In genomic region chr7:82605247-82605864, GRCh38 we compare ENCODE assay signal across 8 cellular contexts.
DNase-seq lines count a peak whose midpoint lies in the region; ATAC-seq, FAIRE-seq and TF ChIP-seq lines count a peak whose summit lies in the region.

No MANE protein-coding gene starts in this region.

- POLR2A ChIA-PET in BJ (lab: Charles Lee): no interaction called here

- no peak overlapping the region for H3K4me3 ChIP-seq in BJ (ENCODE audit: low read depth, low read length)
- no peak overlapping the region for H3K4me3 ChIP-seq in Loucy (ENCODE audit: low read length, poor library complexity, severe bottlenecking)
- H3K4me3 ChIP-seq in MG63: no peak overlapping the region

- H3K27me3 ChIP-seq in BJ (ENCODE audit: control insufficient read depth, insufficient read depth, low read length) (no peaks in the 10 kb centered on the region), Loucy (ENCODE audit: insufficient read depth, low read length, poor library complexity, severe bottlenecking) (no peaks in the 10 kb centered on the region), MG63 (no peaks in the 10 kb centered on the region)

- H3K4me1 ChIP-seq in Loucy (ENCODE audit: insufficient read depth, low read length, poor library complexity, severe bottlenecking): peaks cover 7% of the 10 kb centered on the region

- peak; percentile 68 for TF ChIP-seq CTCF in BJ (IDR thresholded peaks at IDR 0.05; ENCODE audit: insufficient read depth, low read depth, low read length)
- peak; percentile 88 for TF ChIP-seq CTCF in Loucy (conservative IDR thresholded peaks at IDR 0.05; ENCODE audit: low read length)

- H3K9me3 ChIP-seq in Loucy (ENCODE audit: insufficient read depth, low read depth, low read length) (no peaks in the 10 kb centered on the region), MG63 (no peaks in the 10 kb centered on the region)

- H3K36me3 ChIP-seq in BJ (ENCODE audit: control insufficient read depth, insufficient read depth, low read length): no peaks in the 10 kb centered on the region
- H3K36me3 ChIP-seq in Loucy (ENCODE audit: insufficient read depth, low read length): no peaks in the 10 kb centered on the region
- no peaks in the 10 kb centered on the region for H3K36me3 ChIP-seq in MG63

- H4K20me1 ChIP-seq in Loucy (ENCODE audit: insufficient read depth, low read length, poor library complexity, severe bottlenecking): no peaks in the 10 kb centered on the region

- H3K79me2 ChIP-seq in Loucy (ENCODE audit: insufficient read depth, low read length): no peaks in the 10 kb centered on the region

- DNase-seq in BJ (ENCODE audit: low read depth) (peak; percentile 1), RCC 7860 (ENCODE audit: low spot score) (no peak), erythroblast (lab: John Stamatoyannopoulos, UW) (peak; percentile 20 to 58), pons (ENCODE audit: low spot score) (peak; percentile 54), MG63 (no peak)

- ATAC-seq in GM18858 (IDR thresholded peaks at IDR 0.05; ENCODE audit: unreplicated experiment) (peak; percentile 82), HG03520 (IDR thresholded peaks at IDR 0.05; ENCODE audit: unreplicated experiment) (no peak)

- no peaks in the 10 kb centered on the region for H3K9me2 ChIP-seq in Loucy (replicated peaks; ENCODE audit: low read depth, low read length)

- no peak overlapping the region for H2AFZ ChIP-seq in Loucy (ENCODE audit: low read length)

- CTCF ChIA-PET in BJ (lab: Yijun Ruan, JAX): interaction anchor here (0.6 to 3.2 kb wide), 25 partner anchors 11 to 1125 kb away, joined by 3 to 16 read pairs (median 3); no protein-coding TSS in a partner anchor

- H3K9ac ChIP-seq in Loucy (ENCODE audit: low read depth, low read length, poor library complexity, severe bottlenecking): no peak overlapping the region

- no peak for TF ChIP-seq POLR2A in erythroblast (IDR thresholded peaks at IDR 0.05; ENCODE audit: low read length)

- H3F3A ChIP-seq in Loucy (ENCODE audit: low read depth): no peaks in the 10 kb centered on the region

- no peak overlapping the region for H3K4me2 ChIP-seq in Loucy (ENCODE audit: low read depth, low read length, poor library complexity, severe bottlenecking)

- peak; percentile 68 for FAIRE-seq in RCC 7860 (lab: Jason Lieb, UNC)

Comparison
In these comparisons a context has a peak if more than half of its experiments do, and no peak if none do; other contexts are left out.
1. DNase-seq: peak in BJ (single experiment), erythroblast (2 of 2) and pons (single experiment); none in RCC 7860 (single experiment) and MG63 (single experiment).